15 cellular contexts compared by ENCODE assay signal in the genomic region with DNA sequence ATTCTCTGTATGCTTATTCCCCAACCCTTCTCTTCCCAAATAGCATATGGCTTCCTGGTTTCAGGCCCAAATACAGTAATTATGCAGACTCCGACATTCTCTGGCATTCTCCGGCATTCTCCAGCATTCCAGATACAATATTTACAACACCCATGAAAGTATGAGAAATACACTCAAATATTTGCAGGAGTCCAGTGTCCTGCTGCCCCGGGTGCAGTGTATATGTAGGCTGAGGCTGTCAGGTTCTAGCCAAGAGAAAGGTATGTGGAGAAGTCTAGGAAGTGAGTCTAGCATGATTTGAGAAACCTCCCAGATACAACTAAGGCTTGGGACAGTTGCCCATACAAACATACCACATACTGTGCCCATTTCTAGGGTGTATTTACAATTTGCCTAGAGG.
DNase-seq lines count a peak whose midpoint lies in the region; ATAC-seq and TF ChIP-seq lines count a peak whose summit lies in the region.
"Had no signal": no experiment of that assay in that cellular context is flagged by ENCODE, and none has a peak within 500 bp of the region (broad histone marks: within the 10 kb centered on the region; RNA-seq: fewer than 3 reads in every experiment).

No MANE protein-coding gene starts in this region.

- no peaks in the 10 kb centered on the region for H3F3A ChIP-seq in PC-3 (ENCODE audit: low read length, unreplicated experiment)

- H3K27ac ChIP-seq in PC-3 (ENCODE audit: low read length) (no peak overlapping the region), fibroblast of lung (ENCODE audit: insufficient read depth, low read length) (no peak overlapping the region), psoas muscle (peak overlapping the region; percentile 54)
- H3K27ac ChIP-seq: skin epidermis, thyroid gland had no signal

- H3K79me2 ChIP-seq in PC-3 (ENCODE audit: low read length), result no peaks in the 10 kb centered on the region
- no peaks in the 10 kb centered on the region for H3K79me2 ChIP-seq in fibroblast of lung (ENCODE audit: control insufficient read depth, insufficient read depth, low read length)

- BruUV-seq in PC-3 (replicated peaks; lab: Mats Ljungman, UMichigan), result no TSS peak

- 55 to 69% (median 66%) methylated on average over 3 of the region's 3 CpGs for WGBS in psoas muscle, 3 donors

- no peak overlapping the region for H3K9ac ChIP-seq in PC-3 (ENCODE audit: low read length)
- H3K9ac ChIP-seq in fibroblast of lung (ENCODE audit: insufficient read depth, low read length), result no peak overlapping the region

- H3K36me3 ChIP-seq in PC-3 (ENCODE audit: low read depth, low read length) (no peaks in the 10 kb centered on the region), fibroblast of lung (ENCODE audit: control insufficient read depth, insufficient read depth, low read length) (no peaks in the 10 kb centered on the region), psoas muscle (ENCODE audit: insufficient read depth in 1 of 2, low read depth in 1 of 2) (no peaks in the 10 kb centered on the region)
- H3K36me3 ChIP-seq: thyroid gland had no signal

- intact Hi-C loops in PC-3 (cut with micrococcal nuclease) (no loop called here), psoas muscle (cut with DNase I) (no loop called here)

- no peak overlapping the region for H2AFZ ChIP-seq in PC-3 (ENCODE audit: low read length)
- H2AFZ ChIP-seq in fibroblast of lung (ENCODE audit: low read length), result no peak overlapping the region

- H3K4me2 ChIP-seq in PC-3 (ENCODE audit: low read length), result no peak overlapping the region
- H3K4me2 ChIP-seq in fibroblast of lung (ENCODE audit: extremely low read depth, insufficient read depth, low read length), result no peak overlapping the region

- H3K4me1 ChIP-seq in PC-3 (ENCODE audit: insufficient read depth, low read length) (no peaks in the 10 kb centered on the region), fibroblast of lung (ENCODE audit: control insufficient read depth, extremely low read depth, insufficient read depth, low read length) (peaks cover 4% of the 10 kb centered on the region), psoas muscle (peaks cover 59% of the 10 kb centered on the region)
- H3K4me1 ChIP-seq: thyroid gland had no signal

- no peaks in the 10 kb centered on the region; the same call in 1 of the 2 replicates for H3K27me3 ChIP-seq in PC-3 (ENCODE audit: low read length)
- H3K27me3 ChIP-seq in fibroblast of lung (ENCODE audit: control insufficient read depth, insufficient read depth, low read length), result no peaks in the 10 kb centered on the region
- no peaks in the 10 kb centered on the region for H3K27me3 ChIP-seq in psoas muscle (ENCODE audit: insufficient read depth in 3 of 3, low read length in 2 of 3)
- H3K27me3 ChIP-seq: thyroid gland had no signal

- ATAC-seq in PC-3 (no peak), psoas muscle (no peak), GM18868 (IDR thresholded peaks at IDR 0.05; ENCODE audit: unreplicated experiment) (no peak), GM19324 (IDR thresholded peaks at IDR 0.05; ENCODE audit: low FRiP score, unreplicated experiment) (no peak)
- ATAC-seq: activated naive CD4-positive, alpha-beta T cell treated with anti-CD3 and anti-CD28 coated beads, Interleukin-2, amount 50 U/mL, for 72 hours had no signal

- POLR2A ChIA-PET in PC-3 (lab: Charles Lee; ENCODE audit: unreplicated experiment), result no interaction called here

- DNase-seq in EL, result peak; percentile 81
- peak; percentile 1 for DNase-seq in PC-3
- DNase-seq in fibroblast of lung (ENCODE audit: low read depth in 2 of 2), result peak; percentile 6 to 85
- DNase-seq in psoas muscle, result no peak
- DNase-seq in NCI-H146 treated with DMSO at 0.1 percent for 48 hours (lab: John Stamatoyannopoulos, UW; ENCODE audit: unreplicated experiment), result no peak
- DNase-seq in NCI-H146 (lab: John Stamatoyannopoulos, UW), result no peak
- DNase-seq: cerebellar nuclear complex; DND-41; HCEC 1CT; NK-92 treated with Interleukin-12 subunit alpha and Interleukin-12 subunit beta, amount 100 ng/mL, for 24 hours; thyroid gland had no signal

- H3K4me3 ChIP-seq in PC-3 (ENCODE audit: low read length), result no peak overlapping the region
- no peak overlapping the region for H3K4me3 ChIP-seq in fibroblast of lung (replicated peaks in 1 of 4; ENCODE audit: control extremely low read depth in 1 of 4, insufficient read depth in 1 of 4, low read depth in 3 of 4, low read length in 4 of 4)
- no peak overlapping the region for H3K4me3 ChIP-seq in psoas muscle
- H3K4me3 ChIP-seq: skin epidermis, thyroid gland had no signal

- CTCF ChIA-PET in PC-3 (lab: Charles Lee), result no interaction called here

- TF ChIP-seq CTCF in PC-3 (conservative IDR thresholded peaks at IDR 0.05; ENCODE audit: low read depth, low read length) (no peak), fibroblast of lung (conservative IDR thresholded peaks at IDR 0.05 in 1 of 2, IDR thresholded peaks at IDR 0.05 in 1 of 2; ENCODE audit: low read depth in 1 of 2, low read length in 2 of 2) (no peak), psoas muscle (IDR thresholded peaks at IDR 0.05) (no peak)

- H4K20me1 ChIP-seq in PC-3 (ENCODE audit: low read length) (no peaks in the 10 kb centered on the region), fibroblast of lung (ENCODE audit: control insufficient read depth, extremely low read depth, insufficient read depth, low read length) (no peaks in the 10 kb centered on the region)

- no peaks in the 10 kb centered on the region for H3K9me2 ChIP-seq in PC-3 (replicated peaks; ENCODE audit: low read length)

- H3K9me3 ChIP-seq in PC-3 (ENCODE audit: low read length), result no peaks in the 10 kb centered on the region
- H3K9me3 ChIP-seq in fibroblast of lung (ENCODE audit: control insufficient read depth, insufficient read depth, low read depth, low read length), result no peaks in the 10 kb centered on the region
- H3K9me3 ChIP-seq in psoas muscle, result no peaks in the 10 kb centered on the region
- H3K9me3 ChIP-seq: thyroid gland had no signal

Comparison
In these comparisons a context has a peak if more than half of its experiments do, and no peak if none do; other contexts are left out.
1. DNase-seq: peak in EL (single experiment), PC-3 (single experiment) and fibroblast of lung (2 of 2); none in psoas muscle (0 of 2), NCI-H146 treated with DMSO at 0.1 percent for 48 hours (single experiment) and NCI-H146 (single experiment).